ENCODE assay signal across 10 cellular contexts in the genomic region with DNA sequence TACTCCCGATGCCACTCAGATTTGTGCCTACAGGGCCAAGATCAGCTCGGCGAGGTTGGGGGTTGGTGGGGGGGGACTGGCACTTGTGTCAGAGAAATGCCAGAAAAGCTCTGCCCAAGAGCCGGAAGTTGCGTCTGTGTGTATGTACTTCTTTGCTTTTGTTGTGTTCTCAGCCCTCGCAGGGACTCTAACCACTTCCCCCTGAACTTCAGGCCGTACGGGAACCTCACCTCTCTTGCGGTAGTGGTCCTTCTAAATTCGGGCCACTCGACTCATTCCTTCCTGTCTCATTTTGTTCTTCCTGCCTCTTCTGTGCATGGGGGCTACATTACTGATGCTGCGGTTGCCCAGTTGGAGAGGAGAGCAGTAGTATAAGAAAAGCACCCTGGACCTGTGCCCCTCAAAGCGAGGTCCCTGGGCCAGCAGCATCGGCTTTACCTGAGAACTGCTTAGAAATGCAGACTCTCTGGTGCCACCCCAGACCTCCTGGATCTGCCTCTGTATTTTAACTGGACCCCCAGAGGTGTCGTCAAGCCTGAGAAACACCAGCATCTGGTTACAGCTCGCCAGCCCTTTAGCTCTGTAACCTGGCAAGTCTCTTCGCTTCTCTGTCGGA.
DNase-seq lines count a peak whose midpoint lies in the region; ATAC-seq, FAIRE-seq and TF ChIP-seq lines count a peak whose summit lies in the region.
"Had no signal": no experiment of that assay in that cellular context is flagged by ENCODE, and none has a peak within 500 bp of the region (broad histone marks: within the 10 kb centered on the region; RNA-seq: fewer than 3 reads in every experiment).

No MANE protein-coding gene starts in this region.

- WGBS in pancreas, 2 donors: 89% methylated on average over 18 of the region's 18 CpGs

- peak; percentile 18 for DNase-seq in activated T-cell treated with anti-CD3 and anti-CD28 coated beads for 24 hours (ENCODE audit: low read depth)
- DNase-seq in pancreas: peak in 1 of 6 donors; percentile 16
- no peak for DNase-seq in mesothelial cell of epicardium (ENCODE audit: low spot score in 2 of 2, unreplicated experiment in 2 of 2)
- no peak for DNase-seq in NCI-H1105 treated with DMSO at 0.1 percent for 48 hours (lab: John Stamatoyannopoulos, UW)
- DNase-seq in NCI-H187 (lab: John Stamatoyannopoulos, UW): no peak
- no peak for DNase-seq in T1000 (lab: John Stamatoyannopoulos, UW)

- ATAC-seq in GM19452 (IDR thresholded peaks at IDR 0.05; ENCODE audit: unreplicated experiment) (peak; percentile 94), HG03460 (IDR thresholded peaks at IDR 0.05; ENCODE audit: unreplicated experiment) (peak; percentile 86), pancreas (peak in 3 of 4 donors; percentile 14 to 41 (median 28))

- H3K4me1 Mint-ChIP-seq in mesothelial cell of epicardium: no peaks in the 10 kb centered on the region
- H3K4me1 Mint-ChIP-seq: nephron had no signal

- H3K27ac ChIP-seq in pancreas: no peak overlapping the region
- H3K27ac ChIP-seq: cardiac muscle cell had no signal

- no peaks in the 10 kb centered on the region for H3K36me3 ChIP-seq in pancreas
- H3K36me3 ChIP-seq: cardiac muscle cell had no signal

- no peaks in the 10 kb centered on the region for H3K27me3 Mint-ChIP-seq in mesothelial cell of epicardium (ENCODE audit: low read depth)

- TF ChIP-seq CTCF in pancreas (IDR thresholded peaks at IDR 0.05): no peak
- TF ChIP-seq CTCF in mesothelial cell of epicardium (IDR thresholded peaks at IDR 0.05; ENCODE audit: unreplicated experiment): no peak

- intact Hi-C loops in pancreas (cut with DNase I): no loop called here

- no peak overlapping the region for H3K4me3 Mint-ChIP-seq in mesothelial cell of epicardium
- H3K4me3 Mint-ChIP-seq: nephron had no signal

- H3K4me1 ChIP-seq in pancreas: no peaks in the 10 kb centered on the region

- H3K27me3 ChIP-seq in pancreas: no peaks in the 10 kb centered on the region
- H3K27me3 ChIP-seq: cardiac muscle cell had no signal

- H3K27ac Mint-ChIP-seq in mesothelial cell of epicardium: no peak overlapping the region
- H3K27ac Mint-ChIP-seq: nephron had no signal

- H3K36me3 Mint-ChIP-seq in mesothelial cell of epicardium: no peaks in the 10 kb centered on the region

- H3K9me3 ChIP-seq in pancreas: no peaks in the 10 kb centered on the region

- no peak overlapping the region for H3K4me3 ChIP-seq in pancreas
- H3K4me3 ChIP-seq: cardiac muscle cell had no signal

- no peak for FAIRE-seq in pancreas (lab: Jason Lieb, UNC)

- peaks cover 39% of the 10 kb centered on the region for H3K9me3 Mint-ChIP-seq in mesothelial cell of epicardium

Comparison
In these comparisons a context has a peak if more than half of its experiments do, and no peak if none do; other contexts are left out.
1. ATAC-seq: peak in every context shown above with its lines; median percentile 94 in GM19452; 86 in HG03460; 28 in pancreas.